Comparison of ENCODE assay signal across 20 cellular contexts in genomic region chr1:72620453-72620852, GRCh38.
"Had no signal": no experiment of that assay in that cellular context is flagged by ENCODE, and none has a peak within 500 bp of the region (broad histone marks: within the 10 kb centered on the region; RNA-seq: fewer than 3 reads in every experiment).

No MANE protein-coding gene starts in this region.

- H3K27ac Mint-ChIP-seq: dendritic cell treated with granulocyte-macrophage colony-stimulating factor and Interleukin-4, amounts not matched to agents 40 ng/mL and 50 ng/mL, for 4 days; effector memory CD8-positive, alpha-beta T cell; endodermal cell; naive thymus-derived CD4-positive, alpha-beta T cell had no signal

- DNase-seq: colonic mucosa; cortex of kidney; effector CD8-positive, alpha-beta T cell; effector memory CD8-positive, alpha-beta T cell; endodermal cell; foreskin keratinocyte; glutamatergic neuron; head of caudate nucleus; heart right ventricle; hippocampal formation; left cardiac atrium; left lung; left ventricle myocardium superior; lower lobe of right lung; mesenchymal stem cell; midbrain; naive thymus-derived CD4-positive, alpha-beta T cell had no signal

- H3K27me3 Mint-ChIP-seq: dendritic cell treated with granulocyte-macrophage colony-stimulating factor and Interleukin-4, amounts not matched to agents 40 ng/mL and 50 ng/mL, for 4 days; effector memory CD8-positive, alpha-beta T cell; naive thymus-derived CD4-positive, alpha-beta T cell had no signal

- H3K36me3 Mint-ChIP-seq: naive thymus-derived CD4-positive, alpha-beta T cell had no signal

- H3K4me3 Mint-ChIP-seq: dendritic cell treated with granulocyte-macrophage colony-stimulating factor and Interleukin-4, amounts not matched to agents 40 ng/mL and 50 ng/mL, for 4 days; effector memory CD8-positive, alpha-beta T cell; endodermal cell; naive thymus-derived CD4-positive, alpha-beta T cell had no signal

- H3K4me3 ChIP-seq: colonic mucosa, esophagus muscularis mucosa, gastroesophageal sphincter, heart right ventricle, left lung, lower lobe of right lung had no signal

- H3K9me3 Mint-ChIP-seq: dendritic cell treated with granulocyte-macrophage colony-stimulating factor and Interleukin-4, amounts not matched to agents 40 ng/mL and 50 ng/mL, for 4 days; endodermal cell had no signal
